In genomic region chr11:61806785-61807184, GRCh38 we compare ENCODE assay signal across 2 cellular contexts.
TF ChIP-seq lines count a peak whose summit lies in the region.

No MANE protein-coding gene starts in this region.

TF ChIP-seq in HepG2, 621 proteins besides CTCF, POLR2A, EP300 and RAD21:
- TF ChIP-seq RBM22 (optimal IDR thresholded peaks at IDR 0.05; ENCODE audit: low read length) (peak; percentile 71), HDAC1 (CRISPR knock-in tag; IDR thresholded peaks at IDR 0.05) (no peak)

TF ChIP-seq in GM12891, 5 proteins besides CTCF, POLR2A, EP300 and RAD21:
- TF ChIP-seq POLR2AphosphoS5 (IDR thresholded peaks at IDR 0.05; ENCODE audit: low read depth, low read length) = no peak
- TF ChIP-seq SPI1 (IDR thresholded peaks at IDR 0.05; ENCODE audit: low read depth, low read length) = no peak
- TF ChIP-seq TAF1 (IDR thresholded peaks at IDR 0.05; ENCODE audit: low read depth, low read length) = no peak
- no peak for TF ChIP-seq PAX5 (IDR thresholded peaks at IDR 0.05; ENCODE audit: insufficient read depth, low read length, severe bottlenecking)
